In the genomic region with DNA sequence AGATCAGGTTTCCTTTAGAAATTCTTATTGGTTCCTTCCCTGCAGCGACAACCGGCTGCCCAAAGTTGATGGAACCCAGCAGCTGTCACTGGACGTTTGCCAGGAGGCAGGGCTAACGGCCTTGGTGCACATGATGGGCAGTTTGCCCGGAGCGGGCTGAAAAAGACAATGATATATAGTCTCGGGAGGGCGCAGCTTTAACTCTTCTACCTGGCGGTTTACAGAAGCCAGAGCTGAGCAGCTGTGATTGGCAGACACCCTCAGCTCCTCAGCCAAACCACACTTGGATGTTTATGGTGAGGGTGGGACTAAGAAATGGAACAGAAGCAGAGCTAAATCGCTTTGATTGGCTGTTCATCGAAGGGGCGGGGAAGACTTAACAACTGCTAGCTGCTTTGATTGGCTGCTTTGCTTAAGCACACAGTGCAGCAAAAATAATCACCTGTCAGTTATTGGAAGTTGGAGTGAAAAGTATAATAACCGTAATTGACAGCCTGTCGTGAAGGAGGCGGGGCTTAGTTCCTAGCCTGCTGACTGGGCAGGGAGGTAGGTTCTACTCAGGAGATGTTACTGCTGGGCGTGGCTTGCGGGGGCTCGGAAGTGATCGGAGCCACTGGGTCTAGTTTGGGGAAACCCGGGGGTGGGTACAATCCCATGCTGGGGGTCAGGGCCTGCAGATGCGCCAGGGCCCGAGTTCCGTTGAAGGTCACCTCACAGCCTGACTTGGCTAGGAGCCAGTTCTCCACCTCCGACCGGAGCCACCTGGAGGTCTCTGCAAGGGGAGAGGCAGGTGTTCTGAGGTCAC, we compare ENCODE assay signal across 8 cellular contexts. TPM values are rescaled to one million over a fixed set of nuclear protein-coding genes. Genes with fewer than 3 reads are reported as not detected.
DNase-seq lines count a peak whose midpoint lies in the region; ATAC-seq and TF ChIP-seq lines count a peak whose summit lies in the region.

No MANE protein-coding gene starts in this region.

- peaks cover 13% of the 10 kb centered on the region for H3K36me3 Mint-ChIP-seq in nephron progenitor cell (ENCODE audit: low read depth)

- ATAC-seq in stimulated activated naive CD8-positive, alpha-beta T cell treated with anti-CD3 and anti-CD28 coated beads, Interleukin-15, Interleukin-2, amounts not matched to agents 100 U/mL and 50 U/mL, for 24 hours, result peak; percentile 67

- DNase-seq in EL (peak; percentile 94), GOT3 (lab: John Stamatoyannopoulos, UW) (peak; percentile 40), LHCN-M2 (ENCODE audit: low read depth) (peak; percentile 99), RPMI7951 (ENCODE audit: low read depth) (peak; percentile 98), fibroblast of the aortic adventitia (ENCODE audit: low read depth) (peak; percentile 98), nephron progenitor cell (peak; percentile 70)
- DNase-seq in activated effector memory CD4-positive, alpha-beta T cell treated with Interleukin-2 at 50 U/mL for 16 hours, result peak; percentile 90
- peak; percentile 88 for DNase-seq in stimulated activated naive CD8-positive, alpha-beta T cell treated with anti-CD3 and anti-CD28 coated beads, Interleukin-15, Interleukin-2, amounts not matched to agents 100 U/mL and 50 U/mL, for 24 hours

- H3K4me3 Mint-ChIP-seq in nephron progenitor cell, result peak overlapping the region; percentile 82

- TF ChIP-seq CTCF in fibroblast of the aortic adventitia (IDR thresholded peaks at IDR 0.05; ENCODE audit: insufficient read depth, low read length), result no peak
- no peak for TF ChIP-seq CTCF in nephron progenitor cell (IDR thresholded peaks at IDR 0.05)

- H3K27me3 Mint-ChIP-seq in nephron progenitor cell (ENCODE audit: low read depth, poor library complexity), result peaks cover 5% of the 10 kb centered on the region

- peak overlapping the region; percentile 98 for H3K27ac Mint-ChIP-seq in nephron progenitor cell

- H3K4me3 ChIP-seq in fibroblast of the aortic adventitia (ENCODE audit: low read depth, low read length), result no peak overlapping the region

- H3K4me1 Mint-ChIP-seq in nephron progenitor cell, result peaks cover 52% of the 10 kb centered on the region

- peaks cover 13% of the 10 kb centered on the region for H3K9me3 Mint-ChIP-seq in nephron progenitor cell

RNA-seq across cellular contexts. Expression of gene EMP3, which starts 7.5 kb away (rescaled TPM):
- total RNA-seq in LHCN-M2 (2014; rRNA removed) (184 and 258 TPM in 2 replicates), fibroblast of the aortic adventitia (ENCODE audit: low replicate concordance) (93.3 and 369 TPM in 2 replicates)
- 937 TPM for polyA plus RNA-seq in LHCN-M2 (2012)
- total RNA-seq in RPMI7951 (2014; rRNA removed; shearing (Covaris generic)), result 246 and 286 TPM in 2 replicates

RNA-seq across cellular contexts. Expression of gene TMEM143, which starts 30.9 kb away (rescaled TPM):
- total RNA-seq in LHCN-M2 (2014; rRNA removed) (7.3 and 7.6 TPM in 2 replicates), fibroblast of the aortic adventitia (ENCODE audit: low replicate concordance) (2.2 and 5.0 TPM in 2 replicates)
- polyA plus RNA-seq in LHCN-M2 (2012), result 5.8 TPM
- total RNA-seq in RPMI7951 (2014; rRNA removed; shearing (Covaris generic)), result 4.4 and 6.4 TPM in 2 replicates

RNA-seq across cellular contexts. Expression of gene SYNGR4, which starts 31.3 kb away (rescaled TPM):
- total RNA-seq in LHCN-M2 (2014; rRNA removed) (not detected in 2 replicates), fibroblast of the aortic adventitia (ENCODE audit: low replicate concordance) (not detected in 2 replicates)
- polyA plus RNA-seq in LHCN-M2 (2012), result not detected
- total RNA-seq in RPMI7951 (2014; rRNA removed; shearing (Covaris generic)), result not detected in 2 replicates

RNA-seq across cellular contexts. Expression of gene KDELR1, which starts 58.5 kb away (rescaled TPM):
- 115 and 121 TPM in 2 replicates for total RNA-seq in LHCN-M2 (2014; rRNA removed)
- 271 TPM for polyA plus RNA-seq in LHCN-M2 (2012)
- 153 and 156 TPM in 2 replicates for total RNA-seq in RPMI7951 (2014; rRNA removed; shearing (Covaris generic))
- total RNA-seq in fibroblast of the aortic adventitia (ENCODE audit: low replicate concordance), result 23.7 and 140 TPM in 2 replicates

Comparison
In these comparisons a context has a peak if more than half of its experiments do, and no peak if none do; other contexts are left out.
1. DNase-seq: peak in every context shown above with its lines; median percentile 99 in LHCN-M2; 98 in RPMI7951; 98 in fibroblast of the aortic adventitia; 94 in EL; 90 in activated effector memory CD4-positive, alpha-beta T cell treated with Interleukin-2 at 50 U/mL for 16 hours; 88 in stimulated activated naive CD8-positive, alpha-beta T cell treated with anti-CD3 and anti-CD28 coated beads, Interleukin-15, Interleukin-2, amounts not matched to agents 100 U/mL and 50 U/mL, for 24 hours; 70 in nephron progenitor cell; 40 in GOT3.